20 cellular contexts compared by ENCODE assay signal in genomic region chr11:32439488-32440210, GRCh38. TPM values are rescaled to one million over a fixed set of nuclear protein-coding genes. Genes with fewer than 3 reads are reported as not detected.
A peak's percentile ranks its signal among the peaks of the same experiment; 100 is the strongest.
DNase-seq lines count a peak whose midpoint lies in the region; ATAC-seq and TF ChIP-seq lines count a peak whose summit lies in the region.
"Had no signal": no experiment of that assay in that cellular context is flagged by ENCODE, and none has a peak within 500 bp of the region (broad histone marks: within the 10 kb centered on the region; RNA-seq: fewer than 3 reads in every experiment).

No MANE protein-coding gene starts in this region.

- peak overlapping the region; percentile 51 for H3K4me3 Mint-ChIP-seq in activated naive CD8-positive, alpha-beta T cell
- no peak overlapping the region for H3K4me3 Mint-ChIP-seq in activated naive CD8-positive, alpha-beta T cell treated with anti-CD3 and anti-CD28 coated beads for 36 hours
- H3K4me3 Mint-ChIP-seq in activated T-helper 1 cell treated with anti-CD3 and anti-CD28 coated beads, Interleukin-12 subunit alpha, Interleukin-12 subunit beta, Interleukin-2, Interleukin-4 antibody, amounts not matched to agents 30 ng/mL and 10 ng/mL and 1 ng/mL, durations not matched to agents 14 hours and 24 hours and 36 hours: no peak overlapping the region
- H3K4me3 Mint-ChIP-seq in mesothelial cell of epicardium (peak overlapping the region; percentile 89), type B pancreatic cell (peak overlapping the region; percentile 79)
- H3K4me3 Mint-ChIP-seq: activated CD4-positive, alpha-beta memory T cell treated with anti-CD3 and anti-CD28 coated beads for 36 hours had no signal

- no peaks in the 10 kb centered on the region for H3K36me3 ChIP-seq in upper lobe of right lung

- no peak for ATAC-seq in upper lobe of right lung

- peaks cover 98% of the 10 kb centered on the region for H3K27me3 ChIP-seq in upper lobe of right lung

- H3K27me3 Mint-ChIP-seq in activated naive CD8-positive, alpha-beta T cell: peaks cover 47% of the 10 kb centered on the region
- H3K27me3 Mint-ChIP-seq in activated naive CD8-positive, alpha-beta T cell treated with anti-CD3 and anti-CD28 coated beads for 36 hours: peaks cover 86% of the 10 kb centered on the region
- H3K27me3 Mint-ChIP-seq in activated T-helper 1 cell treated with anti-CD3 and anti-CD28 coated beads, Interleukin-12 subunit alpha, Interleukin-12 subunit beta, Interleukin-2, Interleukin-4 antibody, amounts not matched to agents 30 ng/mL and 10 ng/mL and 1 ng/mL, durations not matched to agents 14 hours and 24 hours and 36 hours (ENCODE audit: insufficient read depth): peaks cover 71% of the 10 kb centered on the region
- H3K27me3 Mint-ChIP-seq in mesothelial cell of epicardium (ENCODE audit: low read depth): peaks cover 82% of the 10 kb centered on the region
- peaks cover 89% of the 10 kb centered on the region for H3K27me3 Mint-ChIP-seq in type B pancreatic cell

- H3K36me3 Mint-ChIP-seq in activated naive CD8-positive, alpha-beta T cell: no peaks in the 10 kb centered on the region
- H3K36me3 Mint-ChIP-seq in activated naive CD8-positive, alpha-beta T cell treated with anti-CD3 and anti-CD28 coated beads for 36 hours: no peaks in the 10 kb centered on the region
- peaks cover 4% of the 10 kb centered on the region for H3K36me3 Mint-ChIP-seq in activated T-helper 1 cell treated with anti-CD3 and anti-CD28 coated beads, Interleukin-12 subunit alpha, Interleukin-12 subunit beta, Interleukin-2, Interleukin-4 antibody, amounts not matched to agents 30 ng/mL and 10 ng/mL and 1 ng/mL, durations not matched to agents 14 hours and 24 hours and 36 hours (ENCODE audit: low read depth)
- H3K36me3 Mint-ChIP-seq in mesothelial cell of epicardium: peaks cover 20% of the 10 kb centered on the region
- H3K36me3 Mint-ChIP-seq in type B pancreatic cell: no peaks in the 10 kb centered on the region
- H3K36me3 Mint-ChIP-seq: activated CD4-positive, alpha-beta memory T cell treated with anti-CD3 and anti-CD28 coated beads for 36 hours had no signal

- H3K9me3 Mint-ChIP-seq in activated naive CD8-positive, alpha-beta T cell (ENCODE audit: low read depth): no peaks in the 10 kb centered on the region
- no peaks in the 10 kb centered on the region for H3K9me3 Mint-ChIP-seq in activated naive CD8-positive, alpha-beta T cell treated with anti-CD3 and anti-CD28 coated beads for 36 hours
- H3K9me3 Mint-ChIP-seq in activated T-helper 1 cell treated with anti-CD3 and anti-CD28 coated beads, Interleukin-12 subunit alpha, Interleukin-12 subunit beta, Interleukin-2, Interleukin-4 antibody, amounts not matched to agents 30 ng/mL and 10 ng/mL and 1 ng/mL, durations not matched to agents 14 hours and 24 hours and 36 hours: no peaks in the 10 kb centered on the region
- no peaks in the 10 kb centered on the region for H3K9me3 Mint-ChIP-seq in mesothelial cell of epicardium
- H3K9me3 Mint-ChIP-seq in type B pancreatic cell: no peaks in the 10 kb centered on the region
- H3K9me3 Mint-ChIP-seq: activated CD4-positive, alpha-beta memory T cell treated with anti-CD3 and anti-CD28 coated beads for 36 hours had no signal

- TF ChIP-seq CTCF in mesothelial cell of epicardium (IDR thresholded peaks at IDR 0.05; ENCODE audit: unreplicated experiment) (no peak), type B pancreatic cell (conservative IDR thresholded peaks at IDR 0.05) (no peak), upper lobe of right lung (IDR thresholded peaks at IDR 0.05) (no peak)

- DNase-seq in activated naive CD8-positive, alpha-beta T cell treated with anti-CD3 and anti-CD28 coated beads for 36 hours: no peak
- no peak for DNase-seq in activated T-helper 1 cell treated with anti-CD3 and anti-CD28 coated beads, Interleukin-12 subunit alpha, Interleukin-12 subunit beta, Interleukin-2, Interleukin-4 antibody, amounts not matched to agents 30 ng/mL and 10 ng/mL and 1 ng/mL, durations not matched to agents 14 hours and 24 hours and 36 hours (ENCODE audit: low spot score)
- DNase-seq in mesothelial cell of epicardium (ENCODE audit: low spot score in 2 of 2, unreplicated experiment in 2 of 2): no peak
- no peak for DNase-seq in type B pancreatic cell (ENCODE audit: extremely low spot score, unreplicated experiment)
- no peak for DNase-seq in upper lobe of right lung
- no peak for DNase-seq in LoVo (ENCODE audit: low spot score)
- no peak for DNase-seq in epidermal melanocyte (ENCODE audit: insufficient read length, low spot score)
- DNase-seq: activated CD4-positive, alpha-beta memory T cell treated with anti-CD3 and anti-CD28 coated beads for 36 hours; dermis blood vessel endothelial cell; KBM-7; NCI-H2107; NCI-H748 treated with DMSO at 0.1 percent for 48 hours; PC-9; stimulated activated CD4-positive, alpha-beta T cell treated with anti-CD3 and anti-CD28 coated beads, Interleukin-12 subunit alpha, Interleukin-12 subunit beta, amount 100 ng/mL, for 4 hours; stimulated activated naive CD4-positive, alpha-beta T cell had no signal

- H3K4me1 Mint-ChIP-seq in activated naive CD8-positive, alpha-beta T cell (ENCODE audit: low read depth): peaks cover 27% of the 10 kb centered on the region
- H3K4me1 Mint-ChIP-seq in activated naive CD8-positive, alpha-beta T cell treated with anti-CD3 and anti-CD28 coated beads for 36 hours: peaks cover 25% of the 10 kb centered on the region
- no peaks in the 10 kb centered on the region for H3K4me1 Mint-ChIP-seq in activated T-helper 1 cell treated with anti-CD3 and anti-CD28 coated beads, Interleukin-12 subunit alpha, Interleukin-12 subunit beta, Interleukin-2, Interleukin-4 antibody, amounts not matched to agents 30 ng/mL and 10 ng/mL and 1 ng/mL, durations not matched to agents 14 hours and 24 hours and 36 hours (ENCODE audit: low read depth)
- H3K4me1 Mint-ChIP-seq in mesothelial cell of epicardium (peaks cover 62% of the 10 kb centered on the region), type B pancreatic cell (ENCODE audit: unreplicated experiment) (peaks cover 18% of the 10 kb centered on the region)

- no peak overlapping the region for H3K27ac ChIP-seq in upper lobe of right lung
- H3K27ac ChIP-seq: esophagus muscularis mucosa, PC-9, SK-N-MC had no signal

- H3K4me3 ChIP-seq in upper lobe of right lung: no peak overlapping the region
- H3K4me3 ChIP-seq: PC-9, SK-N-MC had no signal

- no peak overlapping the region for H3K27ac Mint-ChIP-seq in activated naive CD8-positive, alpha-beta T cell
- no peak overlapping the region for H3K27ac Mint-ChIP-seq in activated naive CD8-positive, alpha-beta T cell treated with anti-CD3 and anti-CD28 coated beads for 36 hours
- H3K27ac Mint-ChIP-seq in activated T-helper 1 cell treated with anti-CD3 and anti-CD28 coated beads, Interleukin-12 subunit alpha, Interleukin-12 subunit beta, Interleukin-2, Interleukin-4 antibody, amounts not matched to agents 30 ng/mL and 10 ng/mL and 1 ng/mL, durations not matched to agents 14 hours and 24 hours and 36 hours: peak overlapping the region; percentile 29
- H3K27ac Mint-ChIP-seq in mesothelial cell of epicardium: peak overlapping the region; percentile 98
- peak overlapping the region; percentile 58 for H3K27ac Mint-ChIP-seq in type B pancreatic cell
- H3K27ac Mint-ChIP-seq: activated CD4-positive, alpha-beta memory T cell treated with anti-CD3 and anti-CD28 coated beads for 36 hours; progenitor cell of endocrine pancreas had no signal

- H3K9me3 ChIP-seq in upper lobe of right lung: no peaks in the 10 kb centered on the region
- H3K9me3 ChIP-seq: Caco-2, esophagus muscularis mucosa had no signal

- H3K4me1 ChIP-seq in upper lobe of right lung: peaks cover 4% of the 10 kb centered on the region
- H3K4me1 ChIP-seq: Caco-2 had no signal

- intact Hi-C loops in activated T-helper 1 cell treated with anti-CD3 and anti-CD28 coated beads, Interleukin-12 subunit alpha, Interleukin-12 subunit beta, Interleukin-2, Interleukin-4 antibody, amounts not matched to agents 30 ng/mL and 10 ng/mL and 1 ng/mL, durations not matched to agents 14 hours and 24 hours and 36 hours (cut with micrococcal nuclease): loop anchor here (5.0 kb wide), 2 partner anchors 107 to 353 kb away; partner anchors contain the start of gene CCDC73
- intact Hi-C loops in upper lobe of right lung (cut with DNase I): no loop called here

RNA-seq across cellular contexts. Expression of gene WT1, which starts 4.3 kb away (rescaled TPM):
- total RNA-seq in activated naive CD8-positive, alpha-beta T cell treated with anti-CD3 and anti-CD28 coated beads for 36 hours: not detected
- not detected in 2 replicates for total RNA-seq in activated T-helper 1 cell treated with anti-CD3 and anti-CD28 coated beads, Interleukin-12 subunit alpha, Interleukin-12 subunit beta, Interleukin-2, Interleukin-4 antibody, amounts not matched to agents 30 ng/mL and 10 ng/mL and 1 ng/mL, durations not matched to agents 14 hours and 24 hours and 36 hours
- total RNA-seq in mesothelial cell of epicardium (122 to 131 TPM (median 125 TPM) in 3 replicates), type B pancreatic cell (ENCODE audit: low replicate concordance) (2.7 and 5.2 TPM in 2 replicates), upper lobe of right lung (1.5 TPM)
- total RNA-seq: activated CD4-positive, alpha-beta memory T cell treated with anti-CD3 and anti-CD28 coated beads for 36 hours; dermis blood vessel endothelial cell; PC-9; progenitor cell of endocrine pancreas had no signal

Comparison
In these comparisons a context has a peak if more than half of its experiments do, and no peak if none do; other contexts are left out.
1. H3K4me3 Mint-ChIP-seq: peak in activated naive CD8-positive, alpha-beta T cell (single experiment), mesothelial cell of epicardium (single experiment) and type B pancreatic cell (single experiment); none in activated naive CD8-positive, alpha-beta T cell treated with anti-CD3 and anti-CD28 coated beads for 36 hours (single experiment) and activated T-helper 1 cell treated with anti-CD3 and anti-CD28 coated beads, Interleukin-12 subunit alpha, Interleukin-12 subunit beta, Interleukin-2, Interleukin-4 antibody, amounts not matched to agents 30 ng/mL and 10 ng/mL and 1 ng/mL, durations not matched to agents 14 hours and 24 hours and 36 hours (single experiment).
2. H3K27ac Mint-ChIP-seq: peak in activated T-helper 1 cell treated with anti-CD3 and anti-CD28 coated beads, Interleukin-12 subunit alpha, Interleukin-12 subunit beta, Interleukin-2, Interleukin-4 antibody, amounts not matched to agents 30 ng/mL and 10 ng/mL and 1 ng/mL, durations not matched to agents 14 hours and 24 hours and 36 hours (single experiment), mesothelial cell of epicardium (single experiment) and type B pancreatic cell (single experiment); none in activated naive CD8-positive, alpha-beta T cell (single experiment) and activated naive CD8-positive, alpha-beta T cell treated with anti-CD3 and anti-CD28 coated beads for 36 hours (single experiment).
3. RNA of gene WT1, which starts 4.3 kb away (total RNA-seq): 122 to 131 TPM in mesothelial cell of epicardium; 2.7 to 5.2 TPM in type B pancreatic cell, 1.5 TPM in upper lobe of right lung (single experiment), not detected in activated naive CD8-positive, alpha-beta T cell treated with anti-CD3 and anti-CD28 coated beads for 36 hours and not detected in activated T-helper 1 cell treated with anti-CD3 and anti-CD28 coated beads, Interleukin-12 subunit alpha, Interleukin-12 subunit beta, Interleukin-2, Interleukin-4 antibody, amounts not matched to agents 30 ng/mL and 10 ng/mL and 1 ng/mL, durations not matched to agents 14 hours and 24 hours and 36 hours; every median in the first group is over 10 times any median in the second.